Comparison of ENCODE assay signal across 8 cellular contexts in the genomic region with DNA sequence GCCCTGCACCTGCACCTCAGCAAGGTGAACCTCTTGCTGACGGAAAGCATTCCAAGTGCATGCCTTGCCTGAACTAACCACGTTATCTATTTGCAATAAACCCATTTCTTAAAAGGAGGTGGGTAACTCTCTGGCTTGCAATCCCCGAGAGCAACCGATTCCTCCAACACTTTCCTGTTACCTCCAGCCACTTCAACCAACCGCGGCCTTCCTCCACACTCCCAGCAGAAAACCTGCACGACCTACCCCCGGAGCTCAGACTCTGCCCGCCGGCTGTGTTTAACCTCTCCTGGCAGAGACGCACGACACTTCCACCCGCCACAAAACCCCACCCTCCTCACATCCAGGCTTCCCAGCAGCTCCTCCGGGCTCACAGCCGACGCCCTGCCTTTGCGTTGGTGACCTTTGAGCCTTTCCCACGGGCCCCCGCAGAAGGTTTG. TPM values are rescaled to one million over a fixed set of nuclear protein-coding genes. Genes with fewer than 3 reads are reported as not detected.
DNase-seq lines count a peak whose midpoint lies in the region; ATAC-seq and TF ChIP-seq lines count a peak whose summit lies in the region.

No MANE protein-coding gene starts in this region.

- no peaks in the 10 kb centered on the region for H3K27me3 Mint-ChIP-seq in activated CD4-positive, alpha-beta T cell treated with anti-CD3 and anti-CD28 coated beads for 36 hours
- no peaks in the 10 kb centered on the region for H3K27me3 Mint-ChIP-seq in activated CD8-positive, alpha-beta T cell treated with anti-CD3 and anti-CD28 coated beads for 36 hours

- POLR2A ChIA-PET in activated CD4-positive, alpha-beta T cell treated with anti-CD3 and anti-CD28 coated beads for 36 hours (lab: Charles Lee): interaction anchor here (0.6 to 3.1 kb wide), 10 partner anchors 10 to 96 kb away, joined by 4 to 65 read pairs (median 11); partner anchors contain the start of genes KLHDC7B, LMF2 and NCAPH2
- POLR2A ChIA-PET in activated CD8-positive, alpha-beta T cell treated with anti-CD3 and anti-CD28 coated beads for 36 hours (lab: Charles Lee): interaction anchor here (0.8 to 6.7 kb wide), 20 partner anchors 9 to 334 kb away, joined by 3 to 175 read pairs (median 14); partner anchors contain the start of genes CHKB, HDAC10, KLHDC7B and LMF2

- H3K4me3 ChIP-seq in iPS-18a (ENCODE audit: low read length): peak overlapping the region; percentile 75
- peak overlapping the region; percentile 66 to 78 (median 68) for H3K4me3 ChIP-seq in subcutaneous abdominal adipose tissue (ENCODE audit: low read depth in 1 of 5, low read length in 5 of 5)

- no peak for DNase-seq in activated CD4-positive, alpha-beta T cell treated with anti-CD3 and anti-CD28 coated beads for 36 hours
- DNase-seq in activated CD4-positive, alpha-beta T cell treated with anti-CD3 and anti-CD28 coated beads, Interleukin-2, amount 50 U/mL, for 4 hours: no peak
- no peak for DNase-seq in activated CD8-positive, alpha-beta T cell treated with anti-CD3 and anti-CD28 coated beads for 36 hours
- DNase-seq in hippocampal formation (lab: John Stamatoyannopoulos, UW) (no peak), inferior parietal cortex (ENCODE audit: extremely low spot score) (no peak), cerebellum (ENCODE audit: low spot score) (no peak)

- ATAC-seq in activated CD4-positive, alpha-beta T cell treated with anti-CD3 and anti-CD28 coated beads for 36 hours: no peak
- no peak for ATAC-seq in activated CD8-positive, alpha-beta T cell treated with anti-CD3 and anti-CD28 coated beads for 36 hours

- peaks cover 24% of the 10 kb centered on the region for H3K36me3 Mint-ChIP-seq in activated CD4-positive, alpha-beta T cell treated with anti-CD3 and anti-CD28 coated beads for 36 hours (ENCODE audit: low read depth)
- peaks cover 32% of the 10 kb centered on the region for H3K36me3 Mint-ChIP-seq in activated CD8-positive, alpha-beta T cell treated with anti-CD3 and anti-CD28 coated beads for 36 hours (ENCODE audit: low read depth)

- H3K9me3 Mint-ChIP-seq in activated CD4-positive, alpha-beta T cell treated with anti-CD3 and anti-CD28 coated beads for 36 hours (ENCODE audit: low read depth): no peaks in the 10 kb centered on the region
- no peaks in the 10 kb centered on the region for H3K9me3 Mint-ChIP-seq in activated CD8-positive, alpha-beta T cell treated with anti-CD3 and anti-CD28 coated beads for 36 hours

- peak overlapping the region; percentile 77 for H3K4me3 Mint-ChIP-seq in activated CD4-positive, alpha-beta T cell treated with anti-CD3 and anti-CD28 coated beads for 36 hours
- H3K4me3 Mint-ChIP-seq in activated CD8-positive, alpha-beta T cell treated with anti-CD3 and anti-CD28 coated beads for 36 hours: peak overlapping the region; percentile 94

- H3K4me1 Mint-ChIP-seq in activated CD4-positive, alpha-beta T cell treated with anti-CD3 and anti-CD28 coated beads for 36 hours: peaks cover 34% of the 10 kb centered on the region
- peaks cover 25% of the 10 kb centered on the region for H3K4me1 Mint-ChIP-seq in activated CD8-positive, alpha-beta T cell treated with anti-CD3 and anti-CD28 coated beads for 36 hours (ENCODE audit: low read depth)

- no peak for TF ChIP-seq CTCF in activated CD8-positive, alpha-beta T cell treated with anti-CD3 and anti-CD28 coated beads for 36 hours (IDR thresholded peaks at IDR 0.05)

- H3K27me3 ChIP-seq in iPS-18a (ENCODE audit: control insufficient read depth, insufficient read depth, low read length) (peaks cover 33% of the 10 kb centered on the region), subcutaneous abdominal adipose tissue (ENCODE audit: control insufficient read depth in 5 of 5, insufficient read depth in 4 of 5, low read length in 5 of 5) (no peaks in the 10 kb centered on the region)

- H3K9ac ChIP-seq in iPS-18a (ENCODE audit: low read length): peak overlapping the region; percentile 62
- H3K9ac ChIP-seq in subcutaneous abdominal adipose tissue (ENCODE audit: low read length in 5 of 5): peak overlapping the region; percentile 26 to 84 (median 73)

- H3K4me1 ChIP-seq in iPS-18a (ENCODE audit: control insufficient read depth, low read depth, low read length) (peaks cover 3% of the 10 kb centered on the region), subcutaneous abdominal adipose tissue (ENCODE audit: control insufficient read depth in 5 of 5, insufficient read depth in 5 of 5, low read length in 5 of 5) (peaks cover 7 to 56% (median 40%) of the 10 kb centered on the region in 5 donors)

- H3K27ac ChIP-seq in iPS-18a (ENCODE audit: low read length): no peak overlapping the region
- H3K27ac ChIP-seq in subcutaneous abdominal adipose tissue (ENCODE audit: low read depth, low read length): peak overlapping the region; percentile 95

- CTCF ChIA-PET in activated CD4-positive, alpha-beta T cell treated with anti-CD3 and anti-CD28 coated beads for 36 hours (lab: Charles Lee): interaction anchor here (0.7 to 5.2 kb wide), 16 partner anchors 9 to 282 kb away, joined by 4 to 76 read pairs (median 8); partner anchors contain the start of genes LMF2, NCAPH2 and SYCE3
- CTCF ChIA-PET in activated CD8-positive, alpha-beta T cell treated with anti-CD3 and anti-CD28 coated beads for 36 hours (lab: Charles Lee): interaction anchor here (1.3 to 4.3 kb wide), 16 partner anchors 10 to 318 kb away, joined by 3 to 80 read pairs (median 14); partner anchors contain the start of genes HDAC10, KLHDC7B, LMF2 and MAPK12

- intact Hi-C loops in activated CD4-positive, alpha-beta T cell treated with anti-CD3 and anti-CD28 coated beads for 36 hours (cut with DNase I, micrococcal nuclease): loop anchor here (1.0 to 5.0 kb wide), 9 partner anchors 16 to 672 kb away; partner anchors contain the start of genes NCAPH2 (in 2 of the 2), CHKB (in 1 of the 2), PIM3 (in 1 of the 2) and PPP6R2 (in 1 of the 2)
- intact Hi-C loops in activated CD8-positive, alpha-beta T cell treated with anti-CD3 and anti-CD28 coated beads for 36 hours (cut with micrococcal nuclease): loop anchor here (5.0 kb wide), 1 partner anchor 58 kb away; the partner anchor contains the start of gene CHKB

- peaks cover 23% of the 10 kb centered on the region for H3K36me3 ChIP-seq in iPS-18a (ENCODE audit: control insufficient read depth, low read depth, low read length)
- H3K36me3 ChIP-seq in subcutaneous abdominal adipose tissue (ENCODE audit: control insufficient read depth in 5 of 5, insufficient read depth in 5 of 5, low read length in 5 of 5): peaks cover 0 to 37% (median 32%) of the 10 kb centered on the region in 5 donors

- peak overlapping the region; percentile 60 for H3K27ac Mint-ChIP-seq in activated CD4-positive, alpha-beta T cell treated with anti-CD3 and anti-CD28 coated beads for 36 hours
- peak overlapping the region; percentile 86 for H3K27ac Mint-ChIP-seq in activated CD8-positive, alpha-beta T cell treated with anti-CD3 and anti-CD28 coated beads for 36 hours

- H3K9me3 ChIP-seq in iPS-18a (ENCODE audit: control insufficient read depth, low read depth, low read length) (no peaks in the 10 kb centered on the region), subcutaneous abdominal adipose tissue (ENCODE audit: control insufficient read depth in 5 of 5, low read length in 5 of 5) (no peaks in the 10 kb centered on the region)

RNA-seq across cellular contexts. Expression of gene SCO2, which starts 0.7 kb away (rescaled TPM):
- 1 to 10 TPM; 2.4 to 5.6 TPM for total RNA-seq in activated CD4-positive, alpha-beta T cell treated with anti-CD3 and anti-CD28 coated beads for 36 hours
- 1 to 10 TPM in 1 of 2 experiments, not detected in 1; 2.7 TPM for total RNA-seq in activated CD8-positive, alpha-beta T cell treated with anti-CD3 and anti-CD28 coated beads for 36 hours
- not detected for total RNA-seq in cerebellum

RNA-seq across cellular contexts. Expression of gene TYMP, which starts 5.1 kb away (rescaled TPM):
- total RNA-seq in activated CD4-positive, alpha-beta T cell treated with anti-CD3 and anti-CD28 coated beads for 36 hours: 10 to 100 TPM; 26.9 to 44.3 TPM
- total RNA-seq in activated CD8-positive, alpha-beta T cell treated with anti-CD3 and anti-CD28 coated beads for 36 hours: 10 to 100 TPM; 24.2 to 24.7 TPM
- 2.3 TPM for total RNA-seq in cerebellum

RNA-seq across cellular contexts. Expression of gene NCAPH2, which starts 16.7 kb away (rescaled TPM):
- 100 to 1,000 TPM; 115 to 123 TPM for total RNA-seq in activated CD4-positive, alpha-beta T cell treated with anti-CD3 and anti-CD28 coated beads for 36 hours
- 100 to 1,000 TPM; 121 to 126 TPM for total RNA-seq in activated CD8-positive, alpha-beta T cell treated with anti-CD3 and anti-CD28 coated beads for 36 hours
- 33.8 TPM for total RNA-seq in cerebellum

RNA-seq across cellular contexts. Expression of gene LMF2, which starts 17.2 kb away (rescaled TPM):
- total RNA-seq in activated CD4-positive, alpha-beta T cell treated with anti-CD3 and anti-CD28 coated beads for 36 hours: 10 to 100 TPM; 46.8 to 49.4 TPM
- total RNA-seq in activated CD8-positive, alpha-beta T cell treated with anti-CD3 and anti-CD28 coated beads for 36 hours: 10 to 100 TPM; 48.0 to 48.8 TPM
- total RNA-seq in cerebellum: 12.7 TPM

RNA-seq across cellular contexts. Expression of gene KLHDC7B, which starts 21.0 kb away (rescaled TPM):
- 1 to 10 TPM; 5.7 to 6.4 TPM for total RNA-seq in activated CD4-positive, alpha-beta T cell treated with anti-CD3 and anti-CD28 coated beads for 36 hours
- 1 to 10 TPM; 5.8 to 6.8 TPM for total RNA-seq in activated CD8-positive, alpha-beta T cell treated with anti-CD3 and anti-CD28 coated beads for 36 hours
- total RNA-seq in cerebellum: not detected
